ENCODE assay signal across 16 cellular contexts in the genomic region with DNA sequence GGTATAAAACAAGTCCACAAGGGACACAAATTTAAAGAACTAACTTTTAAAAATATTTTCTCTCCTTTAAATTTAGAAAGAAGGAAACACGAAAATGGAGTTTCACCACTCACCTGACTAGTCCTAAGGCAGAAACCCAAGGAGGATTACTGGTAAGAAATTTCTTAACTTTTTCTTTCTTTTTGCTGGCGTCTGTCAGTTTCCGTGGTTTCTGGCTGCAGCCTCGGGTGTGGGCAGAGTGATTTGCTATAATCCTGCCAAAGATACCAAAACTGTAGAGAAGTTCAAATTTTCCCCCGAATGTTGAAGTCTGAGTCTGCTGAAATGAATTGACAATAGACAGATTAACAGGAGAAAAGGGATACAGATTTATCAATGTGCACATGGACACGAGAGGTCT.
DNase-seq lines count a peak whose midpoint lies in the region; ATAC-seq and TF ChIP-seq lines count a peak whose summit lies in the region.
"Had no signal": no experiment of that assay in that cellular context is flagged by ENCODE, and none has a peak within 500 bp of the region (broad histone marks: within the 10 kb centered on the region; RNA-seq: fewer than 3 reads in every experiment).

No MANE protein-coding gene starts in this region.

- H2AFZ ChIP-seq in SU-DHL-6 (ENCODE audit: low read depth, low read length, severe bottlenecking), result peak overlapping the region; percentile 52

- H4K20me1 ChIP-seq in SU-DHL-6 (ENCODE audit: low read depth, low read length), result no peaks in the 10 kb centered on the region

- TF ChIP-seq POLR2A in Peyer's patch (IDR thresholded peaks at IDR 0.05), result no peak
- TF ChIP-seq POLR2A in upper lobe of left lung (IDR thresholded peaks at IDR 0.05), result no peak

- no peaks in the 10 kb centered on the region for H3K9me3 ChIP-seq in SU-DHL-6 (ENCODE audit: insufficient read depth, low read length)
- no peaks in the 10 kb centered on the region for H3K9me3 ChIP-seq in Peyer's patch
- no peaks in the 10 kb centered on the region for H3K9me3 ChIP-seq in upper lobe of left lung

- H3K79me2 ChIP-seq in SU-DHL-6 (ENCODE audit: insufficient read depth, low read length), result peaks cover 38% of the 10 kb centered on the region

- H3K4me1 ChIP-seq in Peyer's patch, result peaks cover 0 to 5% (median 0%) of the 10 kb centered on the region in 4 donors
- no peaks in the 10 kb centered on the region for H3K4me1 ChIP-seq in upper lobe of left lung
- H3K4me1 ChIP-seq: foreskin keratinocyte had no signal

- no peak for TF ChIP-seq CTCF in GM12865 (IDR thresholded peaks at IDR 0.05; ENCODE audit: insufficient read depth, low read depth, low read length, missing control alignments)
- TF ChIP-seq CTCF in SU-DHL-6 (IDR thresholded peaks at IDR 0.05; ENCODE audit: insufficient read depth, low read length, poor library complexity, severe bottlenecking), result no peak
- TF ChIP-seq CTCF in Peyer's patch (IDR thresholded peaks at IDR 0.05), result no peak
- no peak for TF ChIP-seq CTCF in upper lobe of left lung (IDR thresholded peaks at IDR 0.05)

- H3K27ac ChIP-seq in SU-DHL-6 (ENCODE audit: low read depth, low read length) (peak overlapping the region; percentile 94), Peyer's patch (peak overlapping the region in 2 of 4 donors; percentile 73 to 76), upper lobe of left lung (no peak overlapping the region)
- H3K27ac ChIP-seq: foreskin keratinocyte had no signal

- peak overlapping the region; percentile 92 for H3K4me2 ChIP-seq in SU-DHL-6 (ENCODE audit: low read depth, low read length, poor library complexity, severe bottlenecking)

- peaks cover 59% of the 10 kb centered on the region for H3F3A ChIP-seq in SU-DHL-6 (ENCODE audit: insufficient read depth)

- H3K27me3 ChIP-seq in SU-DHL-6 (ENCODE audit: low read length) (no peaks in the 10 kb centered on the region), Peyer's patch (no peaks in the 10 kb centered on the region), upper lobe of left lung (no peaks in the 10 kb centered on the region)
- H3K27me3 ChIP-seq: foreskin keratinocyte had no signal

- H3K9ac ChIP-seq in SU-DHL-6 (ENCODE audit: low read length), result peak overlapping the region; percentile 79

- H3K36me3 ChIP-seq in SU-DHL-6 (ENCODE audit: low read length) (peaks cover 5% of the 10 kb centered on the region; the same call in 1 of the 2 replicates), Peyer's patch (no peaks in the 10 kb centered on the region), upper lobe of left lung (no peaks in the 10 kb centered on the region)

- H3K4me3 ChIP-seq in GM12865 (ENCODE audit: low read depth, low read length) (peak overlapping the region; percentile 77), SU-DHL-6 (ENCODE audit: insufficient read depth, low read length, poor library complexity, severe bottlenecking) (peak overlapping the region; percentile 65), Peyer's patch (no peak overlapping the region), upper lobe of left lung (no peak overlapping the region)

- no peak for TF ChIP-seq EP300 in upper lobe of left lung (IDR thresholded peaks at IDR 0.05)

- no peaks in the 10 kb centered on the region for H3K9me2 ChIP-seq in SU-DHL-6 (replicated peaks; ENCODE audit: insufficient read depth, low read length)

- peak; percentile 22 for ATAC-seq in GM21423 (IDR thresholded peaks at IDR 0.05; ENCODE audit: unreplicated experiment)
- peak; percentile 14 for ATAC-seq in HG03432 (IDR thresholded peaks at IDR 0.05; ENCODE audit: unreplicated experiment)
- no peak for ATAC-seq in upper lobe of left lung (ENCODE audit: low FRiP score in 2 of 2)
- ATAC-seq: foreskin keratinocyte; HepG2; stimulated activated naive CD8-positive, alpha-beta T cell treated with anti-CD3 and anti-CD28 coated beads, Interleukin-15, Interleukin-2, amounts not matched to agents 100 U/mL and 50 U/mL, for 24 hours had no signal

- WGBS in upper lobe of left lung, 2 donors, result 57 to 71% methylated on average over 6 of the region's 6 CpGs

- DNase-seq in GM12865 (ENCODE audit: low read depth) (peak; percentile 77), Peyer's patch (no peak), NCI-H1930 (lab: John Stamatoyannopoulos, UW) (no peak), upper lobe of left lung (no peak), LoVo (ENCODE audit: low spot score) (no peak)
- DNase-seq: activated gamma-delta T cell; effector memory CD4-positive, alpha-beta T cell; foreskin keratinocyte; NCI-H1417; NCI-H524; stimulated activated CD4-positive, alpha-beta T cell treated with anti-CD3 and anti-CD28 coated beads, Interleukin-4, amount 100 ng/mL, for 24 hours; stimulated activated naive CD8-positive, alpha-beta T cell treated with anti-CD3 and anti-CD28 coated beads, Interleukin-15, Interleukin-2, amounts not matched to agents 100 U/mL and 50 U/mL, for 24 hours had no signal

Comparison
In these comparisons a context has a peak if more than half of its experiments do, and no peak if none do; other contexts are left out.
1. H3K4me3 ChIP-seq: peak in GM12865 (single experiment) and SU-DHL-6 (single experiment); none in Peyer's patch (0 of 4) and upper lobe of left lung (0 of 4).
2. ATAC-seq: peak in GM21423 (single experiment) and HG03432 (single experiment); none in upper lobe of left lung (0 of 2).